ENCODE assay signal across 9 cellular contexts in genomic region chr11:363948-364761, GRCh38. TPM values are rescaled to one million over a fixed set of nuclear protein-coding genes. Genes with fewer than 3 reads are reported as not detected.
DNase-seq lines count a peak whose midpoint lies in the region; ATAC-seq lines count a peak whose summit lies in the region.
"Had no signal": no experiment of that assay in that cellular context is flagged by ENCODE, and none has a peak within 500 bp of the region (broad histone marks: within the 10 kb centered on the region; RNA-seq: fewer than 3 reads in every experiment).

No MANE protein-coding gene starts in this region.

- no peaks in the 10 kb centered on the region for H3K9me3 Mint-ChIP-seq in activated T-cell treated with anti-CD3 and anti-CD28 coated beads, Interleukin-2, amount 50 U/mL, for 4 hours

- H3K4me1 Mint-ChIP-seq in activated T-cell treated with anti-CD3 and anti-CD28 coated beads, Interleukin-2, amount 50 U/mL, for 4 hours (ENCODE audit: low read depth), result peaks cover 12% of the 10 kb centered on the region

- DNase-seq in NCI-H2029 (lab: John Stamatoyannopoulos, UW), result peak; percentile 89
- no peak for DNase-seq in NCI-H2029 treated with DMSO at 0.1 percent for 48 hours (lab: John Stamatoyannopoulos, UW)
- peak; percentile 93 for DNase-seq in NCI-H69 (lab: John Stamatoyannopoulos, UW)
- DNase-seq in activated T-cell treated with anti-CD3 and anti-CD28 coated beads, Interleukin-2, amount 50 U/mL, for 4 hours, result peak; percentile 61
- peak; percentile 80 for DNase-seq in iPS-NIHi11 (ENCODE audit: low spot score)
- DNase-seq in stimulated activated CD8-positive, alpha-beta memory T cell treated with anti-CD3 and anti-CD28 coated beads, Interleukin-15, amount 100 ng/mL, for 1 hour (ENCODE audit: low read depth), result peak; percentile 32
- no peak for DNase-seq in HuH-7.5 (ENCODE audit: low spot score)

- peaks cover 35% of the 10 kb centered on the region for H3K27me3 Mint-ChIP-seq in activated T-cell treated with anti-CD3 and anti-CD28 coated beads, Interleukin-2, amount 50 U/mL, for 4 hours (ENCODE audit: low read depth)

- no peak overlapping the region for H3K4me3 Mint-ChIP-seq in activated T-cell treated with anti-CD3 and anti-CD28 coated beads, Interleukin-2, amount 50 U/mL, for 4 hours
- H3K4me3 Mint-ChIP-seq: dendritic cell treated with granulocyte-macrophage colony-stimulating factor and Interleukin-4, amounts not matched to agents 40 ng/mL and 50 ng/mL, for 4 days had no signal

- peak; percentile 49 to 55 for ATAC-seq in activated T-cell treated with anti-CD3 and anti-CD28 coated beads, Interleukin-2, amount 50 U/mL, for 4 hours
- ATAC-seq in HG02642 (IDR thresholded peaks at IDR 0.05; ENCODE audit: poor library complexity, unreplicated experiment), result no peak

- no peaks in the 10 kb centered on the region for H3K36me3 Mint-ChIP-seq in activated T-cell treated with anti-CD3 and anti-CD28 coated beads, Interleukin-2, amount 50 U/mL, for 4 hours (ENCODE audit: insufficient read depth)

RNA-seq across cellular contexts. Expression of gene B4GALNT4, which starts 5.1 kb away (rescaled TPM):
- total RNA-seq in activated T-cell treated with anti-CD3 and anti-CD28 coated beads, Interleukin-2, amount 50 U/mL, for 4 hours, result 1 to 10 TPM; 3.8 to 6.1 (median 5.5) TPM

RNA-seq across cellular contexts. Expression of gene PKP3, which starts 29.9 kb away (rescaled TPM):
- under 1 TPM; 0.11 to 0.40 (median 0.16) TPM for total RNA-seq in activated T-cell treated with anti-CD3 and anti-CD28 coated beads, Interleukin-2, amount 50 U/mL, for 4 hours

RNA-seq across cellular contexts. Expression of gene IFITM3, which starts 43.5 kb away (rescaled TPM):
- total RNA-seq in activated T-cell treated with anti-CD3 and anti-CD28 coated beads, Interleukin-2, amount 50 U/mL, for 4 hours, result 10 to 100 TPM in 2 of 3 donors, 1 to 10 TPM in 1; 5.3 to 24.6 (median 20.4) TPM

RNA-seq across cellular contexts. Expression of gene IFITM1, which starts 50.3 kb away (rescaled TPM):
- total RNA-seq in activated T-cell treated with anti-CD3 and anti-CD28 coated beads, Interleukin-2, amount 50 U/mL, for 4 hours, result 100 to 1,000 TPM in 2 of 3 donors, 10 to 100 TPM in 1; 99.3 to 144 (median 120) TPM

RNA-seq across cellular contexts. Expression of gene SIGIRR, which starts 50.6 kb away (rescaled TPM):
- 10 to 100 TPM; 26.7 to 29.3 (median 29.2) TPM for total RNA-seq in activated T-cell treated with anti-CD3 and anti-CD28 coated beads, Interleukin-2, amount 50 U/mL, for 4 hours

Comparison
In these comparisons a context has a peak if more than half of its experiments do, and no peak if none do; other contexts are left out.
1. DNase-seq: peak in NCI-H2029 (single experiment), NCI-H69 (single experiment), activated T-cell treated with anti-CD3 and anti-CD28 coated beads, Interleukin-2, amount 50 U/mL, for 4 hours (single experiment), iPS-NIHi11 (single experiment) and stimulated activated CD8-positive, alpha-beta memory T cell treated with anti-CD3 and anti-CD28 coated beads, Interleukin-15, amount 100 ng/mL, for 1 hour (single experiment); none in NCI-H2029 treated with DMSO at 0.1 percent for 48 hours (single experiment) and HuH-7.5 (single experiment).